In genomic region chr1:167454929-167455785, GRCh38 we compare ENCODE assay signal across 1 cellular context.
TF ChIP-seq lines count a peak whose summit lies in the region.

No MANE protein-coding gene starts in this region.

TF ChIP-seq in K562, 482 proteins besides CTCF, POLR2A, EP300 and RAD21 (continued from another document):
- TF ChIP-seq UBTF (IDR thresholded peaks at IDR 0.05; ENCODE audit: borderline replicate concordance in 1 of 2, low read depth in 2 of 2, low read length in 2 of 2) (peak; percentile 24 to 53; a peak in 2 of 4 replicates), NRF1 (conservative IDR thresholded peaks at IDR 0.05 in 1 of 2, IDR thresholded peaks at IDR 0.05 in 1 of 2) (peak in 1 of 2 experiments; percentile 20; a peak in 1 of 4 replicates), SMAD4 (CRISPR knock-in tag; conservative IDR thresholded peaks at IDR 0.05) (0 out of 2 replicates have a peak, but pooled peaks have one; percentile 14), ERF (CRISPR knock-in tag; IDR thresholded peaks at IDR 0.05) (0 out of 2 replicates have a peak, but pooled peaks have one; percentile 29), NKRF (IDR thresholded peaks at IDR 0.05; ENCODE audit: borderline replicate concordance) (no peak), ETV5 (CRISPR knock-in tag; IDR thresholded peaks at IDR 0.05; ENCODE audit: low read depth) (0 out of 2 replicates have a peak, but pooled peaks have one; percentile 25), DMBX1 (CRISPR knock-in tag; IDR thresholded peaks at IDR 0.05; ENCODE audit: borderline replicate concordance) (no peak), CXXC5 (CRISPR knock-in tag; IDR thresholded peaks at IDR 0.05) (peak; percentile 54), NELFE (IDR thresholded peaks at IDR 0.05; ENCODE audit: insufficient read depth, insufficient read length) (no peak), TOE1 (IDR thresholded peaks at IDR 0.05; ENCODE audit: borderline replicate concordance) (no peak), TOE1 (CRISPR knock-in tag; IDR thresholded peaks at IDR 0.05; ENCODE audit: borderline replicate concordance, low read depth) (0 out of 2 replicates have a peak, but pooled peaks have one; percentile 69), ZFX (CRISPR knock-in tag; IDR thresholded peaks at IDR 0.05) (peak; percentile 52), ZNF124 (CRISPR knock-in tag; IDR thresholded peaks at IDR 0.05) (no peak), NR2C2 (CRISPR knock-in tag; IDR thresholded peaks at IDR 0.05) (no peak), NR2C2 (tag; IDR thresholded peaks at IDR 0.05) (peak; percentile 15; the same call in 1 of the 2 replicates), ARID1B (IDR thresholded peaks at IDR 0.05) (peak; percentile 50; the same call in 1 of the 2 replicates), EGR1 (conservative IDR thresholded peaks at IDR 0.05) (peak; percentile 78), MTA1 (IDR thresholded peaks at IDR 0.05; ENCODE audit: borderline replicate concordance) (no peak), PHF8 (IDR thresholded peaks at IDR 0.05; ENCODE audit: borderline replicate concordance, low read length) (no peak; the same call in 1 of the 2 replicates), TAF1 (IDR thresholded peaks at IDR 0.05; ENCODE audit: control insufficient read depth, extremely low read depth, insufficient read depth, low read length, severe bottlenecking) (peak; percentile 16), KAT7 (CRISPR knock-in tag; IDR thresholded peaks at IDR 0.05; ENCODE audit: borderline replicate concordance) (0 out of 2 replicates have a peak, but pooled peaks have one; percentile 81), BHLHE40 (IDR thresholded peaks at IDR 0.05; ENCODE audit: low read length) (peak; percentile 50; the same call in 1 of the 2 replicates), KDM2B (CRISPR knock-in tag; IDR thresholded peaks at IDR 0.05) (peak; percentile 32; the same call in 1 of the 2 replicates), NR1H2 (CRISPR knock-in tag; IDR thresholded peaks at IDR 0.05) (0 out of 2 replicates have a peak, but pooled peaks have one; percentile 51), MAZ (CRISPR knock-in tag; conservative IDR thresholded peaks at IDR 0.05 in 1 of 2, IDR thresholded peaks at IDR 0.05 in 1 of 2) (peak; percentile 80 to 89), KDM1A (IDR thresholded peaks at IDR 0.05) (no peak), ESRRA (IDR thresholded peaks at IDR 0.05; ENCODE audit: borderline replicate concordance, low read depth) (peak; percentile 39; the same call in 1 of the 2 replicates), HES1 (IDR thresholded peaks at IDR 0.05; ENCODE audit: low read depth) (peak; percentile 64)
TF ChIP-seq in K562: peak in this region for 47.
